In genomic region chr9:134314039-134314949, GRCh38 we compare ENCODE assay signal across 12 cellular contexts.
"Had no signal": no experiment of that assay in that cellular context is flagged by ENCODE, and none has a peak within 500 bp of the region (broad histone marks: within the 10 kb centered on the region; RNA-seq: fewer than 3 reads in every experiment).

No MANE protein-coding gene starts in this region.

- DNase-seq: activated CD4-positive, alpha-beta T cell treated with anti-CD3 and anti-CD28 coated beads, Interleukin-2, amount 50 U/mL, for 4 hours; activated naive CD4-positive, alpha-beta T cell treated with anti-CD3 and anti-CD28 coated beads, Interleukin-2, amount 50 U/mL, for 16 hours; activated T-cell treated with anti-CD3 and anti-CD28 coated beads, Interleukin-2, amount 50 U/mL, for 1 hour; adrenal gland; cerebellar nuclear complex; dermis blood vessel endothelial cell; stimulated activated CD4-positive, alpha-beta T cell treated with anti-CD3 and anti-CD28 coated beads, Interleukin-4, amount 100 ng/mL, for 1 hour; stimulated activated CD8-positive, alpha-beta memory T cell treated with anti-CD3 and anti-CD28 coated beads, Interleukin-4, amount 100 ng/mL, for 48 hours; stomach; T-helper 17 cell had no signal

- H3K27ac Mint-ChIP-seq: T-helper 17 cell had no signal

- H3K27me3 ChIP-seq: adrenal gland, stomach had no signal

- ATAC-seq: T-helper 17 cell had no signal

- H3K36me3 ChIP-seq: adrenal gland, stomach, thoracic aorta had no signal

- H3K4me1 Mint-ChIP-seq: T-helper 17 cell had no signal

- H3K4me3 ChIP-seq: adrenal gland, stomach, thoracic aorta had no signal

- H3K9me3 ChIP-seq: adrenal gland, stomach had no signal

- H3K27ac ChIP-seq: adrenal gland, thoracic aorta had no signal

- H3K4me1 ChIP-seq: adrenal gland had no signal

- H3K4me3 Mint-ChIP-seq: brain, T-helper 17 cell had no signal
